Comparison of ENCODE assay signal across 8 cellular contexts in the genomic region with DNA sequence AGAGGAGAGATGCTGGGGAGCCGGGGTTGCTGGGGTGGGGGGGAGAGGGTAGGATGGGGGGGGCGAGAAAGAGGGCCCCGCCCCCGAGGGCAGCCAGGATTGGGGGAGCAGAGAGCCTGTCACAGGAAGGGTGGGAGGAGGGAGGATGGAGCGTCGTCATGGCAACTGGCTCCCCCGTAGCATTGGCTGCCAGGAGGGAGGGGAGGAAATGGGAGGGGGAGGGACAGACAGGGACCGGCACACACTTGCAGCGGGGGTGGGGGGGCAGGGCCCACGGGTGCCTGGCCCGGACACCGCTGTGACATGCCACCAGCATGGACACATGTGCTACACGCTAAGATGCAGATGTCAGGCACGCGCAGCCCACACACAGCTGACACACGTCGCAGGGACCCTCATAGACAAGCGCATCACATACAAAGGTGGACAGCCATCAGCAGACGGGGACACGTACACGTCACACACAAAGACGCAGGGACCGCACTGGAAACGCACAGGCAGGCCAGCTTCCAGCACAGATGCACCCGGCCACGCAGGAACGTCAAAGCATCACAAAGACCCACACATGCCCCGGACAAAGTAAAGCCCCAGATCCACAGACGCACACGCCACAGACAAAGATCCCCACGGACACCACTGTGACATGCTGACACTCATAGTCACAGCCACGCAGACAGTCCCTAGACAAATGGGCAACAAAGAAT. TPM values are rescaled to one million over a fixed set of nuclear protein-coding genes. Genes with fewer than 3 reads are reported as not detected.
DNase-seq lines count a peak whose midpoint lies in the region; ATAC-seq and TF ChIP-seq lines count a peak whose summit lies in the region.

A gene with protein sequence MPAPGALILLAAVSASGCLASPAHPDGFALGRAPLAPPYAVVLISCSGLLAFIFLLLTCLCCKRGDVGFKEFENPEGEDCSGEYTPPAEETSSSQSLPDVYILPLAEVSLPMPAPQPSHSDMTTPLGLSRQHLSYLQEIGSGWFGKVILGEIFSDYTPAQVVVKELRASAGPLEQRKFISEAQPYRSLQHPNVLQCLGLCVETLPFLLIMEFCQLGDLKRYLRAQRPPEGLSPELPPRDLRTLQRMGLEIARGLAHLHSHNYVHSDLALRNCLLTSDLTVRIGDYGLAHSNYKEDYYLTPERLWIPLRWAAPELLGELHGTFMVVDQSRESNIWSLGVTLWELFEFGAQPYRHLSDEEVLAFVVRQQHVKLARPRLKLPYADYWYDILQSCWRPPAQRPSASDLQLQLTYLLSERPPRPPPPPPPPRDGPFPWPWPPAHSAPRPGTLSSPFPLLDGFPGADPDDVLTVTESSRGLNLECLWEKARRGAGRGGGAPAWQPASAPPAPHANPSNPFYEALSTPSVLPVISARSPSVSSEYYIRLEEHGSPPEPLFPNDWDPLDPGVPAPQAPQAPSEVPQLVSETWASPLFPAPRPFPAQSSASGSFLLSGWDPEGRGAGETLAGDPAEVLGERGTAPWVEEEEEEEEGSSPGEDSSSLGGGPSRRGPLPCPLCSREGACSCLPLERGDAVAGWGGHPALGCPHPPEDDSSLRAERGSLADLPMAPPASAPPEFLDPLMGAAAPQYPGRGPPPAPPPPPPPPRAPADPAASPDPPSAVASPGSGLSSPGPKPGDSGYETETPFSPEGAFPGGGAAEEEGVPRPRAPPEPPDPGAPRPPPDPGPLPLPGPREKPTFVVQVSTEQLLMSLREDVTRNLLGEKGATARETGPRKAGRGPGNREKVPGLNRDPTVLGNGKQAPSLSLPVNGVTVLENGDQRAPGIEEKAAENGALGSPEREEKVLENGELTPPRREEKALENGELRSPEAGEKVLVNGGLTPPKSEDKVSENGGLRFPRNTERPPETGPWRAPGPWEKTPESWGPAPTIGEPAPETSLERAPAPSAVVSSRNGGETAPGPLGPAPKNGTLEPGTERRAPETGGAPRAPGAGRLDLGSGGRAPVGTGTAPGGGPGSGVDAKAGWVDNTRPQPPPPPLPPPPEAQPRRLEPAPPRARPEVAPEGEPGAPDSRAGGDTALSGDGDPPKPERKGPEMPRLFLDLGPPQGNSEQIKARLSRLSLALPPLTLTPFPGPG (N-terminal part only) (minus strand): TSS at position 36 of the 704 bp plus-strand sequence. CDS start 259 bp downstream, outside the sequence.

- DNase-seq in EH (ENCODE audit: low read depth) (peak; percentile 63), NCI-H226 (peak; percentile 30), epithelial cell of proximal tubule (ENCODE audit: low read depth) (no peak), retina (peak; percentile 80), HCEC 1CT (no peak), glomerular visceral epithelial cell (ENCODE audit: extremely low spot score) (no peak)
- DNase-seq in activated CD8-positive, alpha-beta memory T cell treated with anti-CD3 and anti-CD28 coated beads, Interleukin-2, amount 10 ng/mL, durations not matched to agents 7 days and 5 days, result peak; percentile 90

- H3K9me3 Mint-ChIP-seq in activated CD8-positive, alpha-beta memory T cell treated with anti-CD3 and anti-CD28 coated beads, Interleukin-2, amount 10 ng/mL, durations not matched to agents 7 days and 5 days (ENCODE audit: low read depth), result no peaks in the 10 kb centered on the region

- no peaks in the 10 kb centered on the region for H3K27me3 Mint-ChIP-seq in activated CD8-positive, alpha-beta memory T cell treated with anti-CD3 and anti-CD28 coated beads, Interleukin-2, amount 10 ng/mL, durations not matched to agents 7 days and 5 days

- H3K4me3 Mint-ChIP-seq in activated CD8-positive, alpha-beta memory T cell treated with anti-CD3 and anti-CD28 coated beads, Interleukin-2, amount 10 ng/mL, durations not matched to agents 7 days and 5 days, result peak within 1 kb of the TSS; percentile 74

- H3K27ac Mint-ChIP-seq in activated CD8-positive, alpha-beta memory T cell treated with anti-CD3 and anti-CD28 coated beads, Interleukin-2, amount 10 ng/mL, durations not matched to agents 7 days and 5 days, result peak within 1 kb of the TSS; percentile 76

- H3K4me3 ChIP-seq in epithelial cell of proximal tubule (ENCODE audit: low read depth, low read length), result peak within 1 kb of the TSS; percentile 27

- peak; percentile 64 for ATAC-seq in activated CD8-positive, alpha-beta memory T cell treated with anti-CD3 and anti-CD28 coated beads, Interleukin-2, amount 10 ng/mL, durations not matched to agents 7 days and 5 days
- no peak for ATAC-seq in GM21528 (IDR thresholded peaks at IDR 0.05; ENCODE audit: low FRiP score, unreplicated experiment)

- no peaks in the 10 kb centered on the region for H3K36me3 Mint-ChIP-seq in activated CD8-positive, alpha-beta memory T cell treated with anti-CD3 and anti-CD28 coated beads, Interleukin-2, amount 10 ng/mL, durations not matched to agents 7 days and 5 days

- CTCF ChIA-PET in activated CD8-positive, alpha-beta memory T cell treated with anti-CD3 and anti-CD28 coated beads, Interleukin-2, amount 10 ng/mL, durations not matched to agents 7 days and 5 days (lab: Charles Lee), result interaction anchor here (0.6 to 3.6 kb wide), 2 partner anchors 72 to 76 kb away, joined by 3 to 13 read pairs; no protein-coding TSS in a partner anchor

- peaks cover 21% of the 10 kb centered on the region for H3K4me1 Mint-ChIP-seq in activated CD8-positive, alpha-beta memory T cell treated with anti-CD3 and anti-CD28 coated beads, Interleukin-2, amount 10 ng/mL, durations not matched to agents 7 days and 5 days

- TF ChIP-seq CTCF in epithelial cell of proximal tubule (conservative IDR thresholded peaks at IDR 0.05; ENCODE audit: low read depth, low read length), result no peak

RNA-seq across cellular contexts. Expression of the gene that starts here (rescaled TPM):
- total RNA-seq in activated CD8-positive, alpha-beta memory T cell treated with anti-CD3 and anti-CD28 coated beads, Interleukin-2, amount 10 ng/mL, durations not matched to agents 7 days and 5 days, result 1 to 10 TPM; 3.5 to 5.3 TPM
- 1.5 and 4.2 TPM in 2 replicates for total RNA-seq in epithelial cell of proximal tubule

Comparison
In these comparisons a context has a peak if more than half of its experiments do, and no peak if none do; other contexts are left out.
1. DNase-seq: peak in EH (single experiment), NCI-H226 (single experiment), activated CD8-positive, alpha-beta memory T cell treated with anti-CD3 and anti-CD28 coated beads, Interleukin-2, amount 10 ng/mL, durations not matched to agents 7 days and 5 days (single experiment) and retina (single experiment); none in epithelial cell of proximal tubule (single experiment), HCEC 1CT (single experiment) and glomerular visceral epithelial cell (single experiment).